Comparison of ENCODE assay signal across 1 cellular context in genomic region chr3:142281474-142281873, GRCh38.
A peak's percentile ranks its signal among the peaks of the same experiment; 100 is the strongest.
TF ChIP-seq lines count a peak whose summit lies in the region.

No MANE protein-coding gene starts in this region.

TF ChIP-seq in HepG2, 621 proteins besides CTCF, POLR2A, EP300 and RAD21:
- TF ChIP-seq CEBPG (CRISPR knock-in tag; IDR thresholded peaks at IDR 0.05) (peak; percentile 38; the same call in 1 of the 2 replicates), MTF2 (CRISPR knock-in tag; IDR thresholded peaks at IDR 0.05; ENCODE audit: borderline replicate concordance) (no peak), CEBPB (IDR thresholded peaks at IDR 0.05; ENCODE audit: borderline replicate concordance, low read depth, low read length) (peak; percentile 85), ZNF253 (CRISPR knock-in tag; IDR thresholded peaks at IDR 0.05; ENCODE audit: borderline replicate concordance) (no peak)
